In genomic region chr13:94163535-94163934, GRCh38 we compare ENCODE assay signal across 8 cellular contexts.
"Had no signal": no experiment of that assay in that cellular context is flagged by ENCODE, and none has a peak within 500 bp of the region (broad histone marks: within the 10 kb centered on the region; RNA-seq: fewer than 3 reads in every experiment).

No MANE protein-coding gene starts in this region.

- FAIRE-seq: G401.6, GM12878, GM12891, GM12892, GM18507, GM19239 had no signal

- DNase-seq: GDM1, GF-D8 had no signal

- ATAC-seq: GM12878 had no signal

- H3K4me3 ChIP-seq: GM12878 had no signal
